ENCODE assay signal across 1 cellular context in genomic region chr12:24730461-24730896, GRCh38.
TF ChIP-seq lines count a peak whose summit lies in the region.

No MANE protein-coding gene starts in this region.

TF ChIP-seq in GM12878, 131 proteins besides CTCF, POLR2A, EP300 and RAD21 (continued from another document):
- TF ChIP-seq MEF2B (IDR thresholded peaks at IDR 0.05; ENCODE audit: partially characterized antibody, poor library complexity, severe bottlenecking), result peak; percentile 56
- TF ChIP-seq ATF2 (IDR thresholded peaks at IDR 0.05; ENCODE audit: low read length), result peak; percentile 78
- no peak for TF ChIP-seq BACH1 (IDR thresholded peaks at IDR 0.05; ENCODE audit: borderline replicate concordance)
- TF ChIP-seq MYB (IDR thresholded peaks at IDR 0.05; ENCODE audit: borderline replicate concordance, low read depth, low read length), result no peak
- TF ChIP-seq JUNB (IDR thresholded peaks at IDR 0.05), result peak; percentile 73
- TF ChIP-seq MTA3 (IDR thresholded peaks at IDR 0.05; ENCODE audit: borderline replicate concordance, low read length), result peak; percentile 62
TF ChIP-seq in GM12878: peak in this region for 13.
